In genomic region chr18:13372405-13372995, GRCh38 we compare ENCODE assay signal across 11 cellular contexts.
A peak's percentile ranks its signal among the peaks of the same experiment; 100 is the strongest.
DNase-seq lines count a peak whose midpoint lies in the region; ATAC-seq and TF ChIP-seq lines count a peak whose summit lies in the region.
"Had no signal": no experiment of that assay in that cellular context is flagged by ENCODE, and none has a peak within 500 bp of the region (broad histone marks: within the 10 kb centered on the region; RNA-seq: fewer than 3 reads in every experiment).

No MANE protein-coding gene starts in this region.

- no peak overlapping the region for H3K4me3 ChIP-seq in AG10803 (ENCODE audit: low read length)
- no peak overlapping the region for H3K4me3 ChIP-seq in BLaER1
- H3K4me3 ChIP-seq in mesendoderm (ENCODE audit: low read length), result no peak overlapping the region
- H3K4me3 ChIP-seq: left lung, SJSA1, tibial artery had no signal

- no peak overlapping the region for H3K18ac ChIP-seq in mesendoderm (ENCODE audit: low read length)

- no peaks in the 10 kb centered on the region for H3K36me3 Mint-ChIP-seq in T-helper 17 cell (ENCODE audit: low read depth)

- no peak overlapping the region for H3K56ac ChIP-seq in mesendoderm (ENCODE audit: low read length)

- H3K9ac ChIP-seq in BLaER1 (no peak overlapping the region), mesendoderm (ENCODE audit: low read length) (no peak overlapping the region)

- H3K4me2 ChIP-seq in BLaER1 (peak overlapping the region; percentile 92), mesendoderm (ENCODE audit: low read length) (no peak overlapping the region)

- peaks cover 82% of the 10 kb centered on the region for H4K20me1 ChIP-seq in BLaER1

- H3K27me3 ChIP-seq in BLaER1 (no peaks in the 10 kb centered on the region), mesendoderm (ENCODE audit: insufficient read depth, low read length, poor library complexity) (no peaks in the 10 kb centered on the region)
- H3K27me3 ChIP-seq: left lung, SJSA1, tibial artery had no signal

- no peak overlapping the region for H2BK120ac ChIP-seq in mesendoderm (ENCODE audit: low read depth, low read length)

- peak overlapping the region; percentile 33 for H3K4me3 Mint-ChIP-seq in T-helper 17 cell
- H3K4me3 Mint-ChIP-seq: dendritic cell treated with granulocyte-macrophage colony-stimulating factor and Interleukin-4, amounts not matched to agents 40 ng/mL and 50 ng/mL, for 4 days had no signal

- peaks cover 40% of the 10 kb centered on the region for H3K4me1 Mint-ChIP-seq in T-helper 17 cell

- H4K8ac ChIP-seq in mesendoderm (ENCODE audit: low read depth, low read length), result no peak overlapping the region

- DNase-seq in AG10803 (ENCODE audit: low read depth) (peak; percentile 45), T-helper 17 cell (no peak), left lobe of liver (ENCODE audit: low spot score) (peak; percentile 39), NOMO-1 treated with DMSO at 0.1 percent for 48 hours (lab: John Stamatoyannopoulos, UW; ENCODE audit: unreplicated experiment) (no peak), mesendoderm (no peak), SKM-1 treated with dmso at 0.1 percent for 144 hours (lab: John Stamatoyannopoulos, UW; ENCODE audit: unreplicated experiment) (no peak)
- DNase-seq: left lung, tibial artery had no signal

- ATAC-seq in T-helper 17 cell, result no peak
- no peak for ATAC-seq in left lobe of liver
- ATAC-seq: left lung had no signal

- H3K79me2 ChIP-seq in mesendoderm (ENCODE audit: control insufficient read depth, insufficient read depth, low read length), result no peaks in the 10 kb centered on the region

- H2BK5ac ChIP-seq in mesendoderm (ENCODE audit: low read length), result no peak overlapping the region

- peaks cover 100% of the 10 kb centered on the region for H3K4me1 ChIP-seq in BLaER1
- H3K4me1 ChIP-seq in mesendoderm (ENCODE audit: control insufficient read depth, low read depth, low read length), result no peaks in the 10 kb centered on the region

- H3K23ac ChIP-seq in mesendoderm (ENCODE audit: low read length), result no peak overlapping the region

- no CpG with 5 or more reads among the region's 9 CpGs for WGBS in mesendoderm (ENCODE audit: extremely low coverage, insufficient coverage, low lambda C conversion rate)

- H3K4ac ChIP-seq in mesendoderm (ENCODE audit: low read depth, low read length), result no peak overlapping the region

- no peaks in the 10 kb centered on the region for H3K79me1 ChIP-seq in mesendoderm (ENCODE audit: low read length)

- H3K9me3 ChIP-seq in BLaER1, result no peaks in the 10 kb centered on the region
- no peaks in the 10 kb centered on the region for H3K9me3 ChIP-seq in T-helper 17 cell (ENCODE audit: control insufficient read depth, low read length, poor library complexity, severe bottlenecking)
- H3K9me3 ChIP-seq: left lung, SJSA1, tibial artery had no signal

- H2BK15ac ChIP-seq in mesendoderm (replicated peaks; ENCODE audit: low read depth), result no peak overlapping the region

- no peak overlapping the region for H2AK5ac ChIP-seq in mesendoderm (ENCODE audit: low read length)

- H3K27ac ChIP-seq in BLaER1 (peak overlapping the region; percentile 59; the same call in 1 of the 2 replicates), mesendoderm (ENCODE audit: low read depth, low read length) (no peak overlapping the region)
- H3K27ac ChIP-seq: left lung, SJSA1, tibial artery had no signal

- H3K27ac Mint-ChIP-seq in T-helper 17 cell, result peak overlapping the region; percentile 100

- no peak overlapping the region for H4K5ac ChIP-seq in mesendoderm (ENCODE audit: low read length)

- H3K27me3 Mint-ChIP-seq in T-helper 17 cell, result no peaks in the 10 kb centered on the region

- no peak for TF ChIP-seq CTCF in AG10803 (conservative IDR thresholded peaks at IDR 0.05; ENCODE audit: low read length)

- H3K36me3 ChIP-seq in BLaER1, result peaks cover 34% of the 10 kb centered on the region
- no peaks in the 10 kb centered on the region for H3K36me3 ChIP-seq in mesendoderm (ENCODE audit: control insufficient read depth, insufficient read depth, low read length)
- H3K36me3 ChIP-seq: left lung, SJSA1, tibial artery had no signal

Comparison
In these comparisons a context has a peak if more than half of its experiments do, and no peak if none do; other contexts are left out.
1. DNase-seq: peak in AG10803 (single experiment) and left lobe of liver (single experiment); none in T-helper 17 cell (0 of 3), NOMO-1 treated with DMSO at 0.1 percent for 48 hours (single experiment), mesendoderm (single experiment) and SKM-1 treated with dmso at 0.1 percent for 144 hours (single experiment).